ENCODE assay signal across 8 cellular contexts in genomic region chr1:23399229-23399628, GRCh38.
"Had no signal": no experiment of that assay in that cellular context is flagged by ENCODE, and none has a peak within 500 bp of the region (broad histone marks: within the 10 kb centered on the region; RNA-seq: fewer than 3 reads in every experiment).

No MANE protein-coding gene starts in this region.

- H3K4me3 ChIP-seq: GM12878 had no signal

- DNase-seq: GDM1, GF-D8 had no signal

- ATAC-seq: GM12878 had no signal

- FAIRE-seq: G401.6, GM12878, GM12891, GM12892, GM18507, GM19239 had no signal
